Comparison of ENCODE assay signal across 19 cellular contexts in genomic region chr11:26231252-26231661, GRCh38.
DNase-seq lines count a peak whose midpoint lies in the region; ATAC-seq, FAIRE-seq and TF ChIP-seq lines count a peak whose summit lies in the region.
"Had no signal": no experiment of that assay in that cellular context is flagged by ENCODE, and none has a peak within 500 bp of the region (broad histone marks: within the 10 kb centered on the region; RNA-seq: fewer than 3 reads in every experiment).

No MANE protein-coding gene starts in this region.

- dilution Hi-C loops in mammary epithelial cell (cut with HindIII; ENCODE audit: low sequenced_read_pairs) (no loop called here), keratinocyte (cut with MboI; ENCODE audit: extremely low pct_ligation_motif_present, low sequenced_read_pairs) (no loop called here)

- no peak overlapping the region for H3K4me2 ChIP-seq in mammary epithelial cell (ENCODE audit: insufficient read depth, low read depth, low read length)
- peak overlapping the region; percentile 35 for H3K4me2 ChIP-seq in keratinocyte (ENCODE audit: control insufficient read depth, extremely low read depth, insufficient read depth, low read depth, low read length)

- TF ChIP-seq CTCF in AG09309 (IDR thresholded peaks at IDR 0.05; ENCODE audit: control insufficient read depth, insufficient read depth, low read depth, low read length, missing control alignments) (no peak), mammary epithelial cell (conservative IDR thresholded peaks at IDR 0.05 in 1 of 2, IDR thresholded peaks at IDR 0.05 in 1 of 2; ENCODE audit: extremely low read depth in 1 of 2, insufficient read depth in 1 of 2, low read depth in 1 of 2, low read length in 2 of 2) (no peak), keratinocyte (optimal IDR thresholded peaks at IDR 0.05 in 1 of 3, IDR thresholded peaks at IDR 0.05 in 1 of 3, conservative IDR thresholded peaks at IDR 0.05 in 1 of 3; ENCODE audit: extremely low read depth in 1 of 3, insufficient read depth in 2 of 3, low read length in 3 of 3) (no peak), BE2C (IDR thresholded peaks at IDR 0.05; ENCODE audit: low read depth, low read length) (no peak)

- in situ Hi-C loops in mammary epithelial cell (cut with MboI; ENCODE audit: low sequenced_read_pairs in 2 of 2), result no loop called here

- no peak for ATAC-seq in natural killer cell treated with Interleukin-12 subunit alpha and Interleukin-12 subunit beta and Interleukin-15 and Interleukin-18, amount 100 ng/mL, for 72 hours
- ATAC-seq: upper lobe of right lung had no signal

- peak; percentile 51 for DNase-seq in AG09309 (ENCODE audit: low read depth)
- peak; percentile 48 for DNase-seq in HS-27A (ENCODE audit: low read depth)
- peak; percentile 94 for DNase-seq in mammary epithelial cell
- peak; percentile 69 for DNase-seq in keratinocyte (ENCODE audit: low read depth, low spot score)
- DNase-seq in BE2C, result no peak
- no peak for DNase-seq in DMS114 treated with DMSO at 0.1 percent for 48 hours (lab: John Stamatoyannopoulos, UW; ENCODE audit: unreplicated experiment)
- DNase-seq in SIG-M5 (lab: John Stamatoyannopoulos, UW), result no peak
- DNase-seq in natural killer cell treated with Interleukin-12 subunit alpha and Interleukin-12 subunit beta and Interleukin-15 and Interleukin-18, amount 100 ng/mL, for 72 hours (ENCODE audit: low spot score), result no peak
- DNase-seq: activated CD4-positive, alpha-beta T cell treated with anti-CD3 and anti-CD28 coated beads, Interleukin-2, amount 10 ng/mL, durations not matched to agents 24 days and 14 days; aorta; DMS79; NCI-H1048; OCI-M1; ovary; stimulated activated CD4-positive, alpha-beta T cell treated with anti-CD3 and anti-CD28 coated beads, Interleukin-1b, Interleukin-23, amount 100 ng/mL, for 48 hours; upper lobe of right lung had no signal

- no TSS peak for BruUV-seq in mammary epithelial cell (replicated peaks; lab: Mats Ljungman, UMichigan)

- no peaks in the 10 kb centered on the region for H3K36me3 ChIP-seq in mammary epithelial cell (ENCODE audit: insufficient read depth, low read length)
- no peaks in the 10 kb centered on the region for H3K36me3 ChIP-seq in keratinocyte (ENCODE audit: control insufficient read depth in 2 of 2, extremely low read depth in 1 of 2, insufficient read depth in 2 of 2, low read length in 2 of 2)
- no peaks in the 10 kb centered on the region for H3K36me3 ChIP-seq in BE2C
- H3K36me3 ChIP-seq: ovary, upper lobe of right lung had no signal

- no peak overlapping the region for H2AFZ ChIP-seq in mammary epithelial cell (ENCODE audit: low read depth, low read length)
- no peak overlapping the region for H2AFZ ChIP-seq in keratinocyte (ENCODE audit: control insufficient read depth, low read length)

- H3K27ac ChIP-seq in mammary epithelial cell (ENCODE audit: insufficient read depth, low read depth, low read length) (peak overlapping the region; percentile 6), keratinocyte (ENCODE audit: control insufficient read depth, insufficient read depth, low read length) (peak overlapping the region; percentile 88)
- H3K27ac ChIP-seq: ovary, upper lobe of right lung had no signal

- peaks cover 5% of the 10 kb centered on the region for H3K9me3 Mint-ChIP-seq in natural killer cell treated with Interleukin-12 subunit alpha and Interleukin-12 subunit beta and Interleukin-15 and Interleukin-18, amount 100 ng/mL, for 72 hours
- H3K9me3 Mint-ChIP-seq: activated CD4-positive, alpha-beta T cell treated with anti-CD3 and anti-CD28 coated beads, Interleukin-2, amount 10 ng/mL, durations not matched to agents 24 days and 14 days; activated T-helper 1 cell treated with anti-CD3 and anti-CD28 coated beads, Interleukin-12 subunit alpha, Interleukin-12 subunit beta, Interleukin-2, Interleukin-4 antibody, amounts not matched to agents 30 ng/mL and 10 ng/mL and 1 ng/mL, durations not matched to agents 14 hours and 24 hours and 36 hours; T-helper 1 cell treated with Interleukin-12 subunit alpha and Interleukin-12 subunit beta and Interleukin-4 antibody, amounts not matched to agents 30 μg/mL and 1 μg/mL, for 36 hours had no signal

- H3K27me3 ChIP-seq in mammary epithelial cell (ENCODE audit: insufficient read depth, low read length) (no peaks in the 10 kb centered on the region), keratinocyte (ENCODE audit: control insufficient read depth, extremely low read depth, insufficient read depth, low read length) (no peaks in the 10 kb centered on the region), BE2C (no peaks in the 10 kb centered on the region)
- H3K27me3 ChIP-seq: ovary, upper lobe of right lung had no signal

- FAIRE-seq in keratinocyte (lab: Jason Lieb, UNC), result peak; percentile 96
- FAIRE-seq: H54 had no signal

- WGBS in mammary epithelial cell (ENCODE audit: low coverage, missing lambda C conversion rate), result 19% methylated on average over 2 of the region's 3 CpGs

- peaks cover 32% of the 10 kb centered on the region for H3K4me1 ChIP-seq in mammary epithelial cell (ENCODE audit: insufficient read depth, low read length)
- H3K4me1 ChIP-seq in keratinocyte (ENCODE audit: control insufficient read depth, extremely low read depth, insufficient read depth, low read length), result peaks cover 54% of the 10 kb centered on the region
- no peaks in the 10 kb centered on the region for H3K4me1 ChIP-seq in BE2C
- H3K4me1 ChIP-seq: upper lobe of right lung had no signal

- no peaks in the 10 kb centered on the region for H3K36me3 Mint-ChIP-seq in natural killer cell treated with Interleukin-12 subunit alpha and Interleukin-12 subunit beta and Interleukin-15 and Interleukin-18, amount 100 ng/mL, for 72 hours

- no peaks in the 10 kb centered on the region for H3K9me3 ChIP-seq in mammary epithelial cell (replicated peaks; ENCODE audit: insufficient read depth, low read length)
- no peaks in the 10 kb centered on the region for H3K9me3 ChIP-seq in keratinocyte (ENCODE audit: control insufficient read depth, low read depth, low read length)
- no peaks in the 10 kb centered on the region for H3K9me3 ChIP-seq in BE2C
- H3K9me3 ChIP-seq: ovary, upper lobe of right lung had no signal

- H4K20me1 ChIP-seq in mammary epithelial cell (ENCODE audit: insufficient read depth, low read length), result no peaks in the 10 kb centered on the region
- H4K20me1 ChIP-seq in keratinocyte (ENCODE audit: control insufficient read depth, extremely low read depth, insufficient read depth, low read length), result no peaks in the 10 kb centered on the region

- CTCF ChIA-PET in mammary epithelial cell (lab: Charles Lee; ENCODE audit: low non-redundant PET), result no interaction called here

- H3K4me3 ChIP-seq in AG09309 (ENCODE audit: control insufficient read depth, low read depth, low read length) (no peak overlapping the region), mammary epithelial cell (replicated peaks in 1 of 3; ENCODE audit: insufficient read depth in 1 of 3, low read depth in 2 of 3, low read length in 3 of 3) (no peak overlapping the region), keratinocyte (ENCODE audit: control insufficient read depth in 2 of 3, extremely low read depth in 1 of 3, insufficient read depth in 2 of 3, low read depth in 1 of 3, low read length in 3 of 3) (no peak overlapping the region), BE2C (ENCODE audit: low read depth, low read length) (no peak overlapping the region)
- H3K4me3 ChIP-seq: ovary, upper lobe of right lung had no signal

- H3K79me2 ChIP-seq in mammary epithelial cell (ENCODE audit: insufficient read depth, low read length), result no peaks in the 10 kb centered on the region
- H3K79me2 ChIP-seq in keratinocyte (ENCODE audit: control insufficient read depth, insufficient read depth, low read length), result no peaks in the 10 kb centered on the region

- H3K9ac ChIP-seq in mammary epithelial cell (ENCODE audit: insufficient read depth, low read length) (no peak overlapping the region), keratinocyte (ENCODE audit: control insufficient read depth, extremely low read depth, insufficient read depth, low read length) (peak overlapping the region; percentile 50)

- no peak overlapping the region for H3K4me3 Mint-ChIP-seq in natural killer cell treated with Interleukin-12 subunit alpha and Interleukin-12 subunit beta and Interleukin-15 and Interleukin-18, amount 100 ng/mL, for 72 hours
- H3K4me3 Mint-ChIP-seq: activated CD4-positive, alpha-beta T cell treated with anti-CD3 and anti-CD28 coated beads, Interleukin-2, amount 10 ng/mL, durations not matched to agents 24 days and 14 days; activated T-helper 1 cell treated with anti-CD3 and anti-CD28 coated beads, Interleukin-12 subunit alpha, Interleukin-12 subunit beta, Interleukin-2, Interleukin-4 antibody, amounts not matched to agents 30 ng/mL and 10 ng/mL and 1 ng/mL, durations not matched to agents 14 hours and 24 hours and 36 hours; T-helper 1 cell treated with Interleukin-12 subunit alpha and Interleukin-12 subunit beta and Interleukin-4 antibody, amounts not matched to agents 30 μg/mL and 1 μg/mL, for 36 hours had no signal

- H3K27ac Mint-ChIP-seq in natural killer cell treated with Interleukin-12 subunit alpha and Interleukin-12 subunit beta and Interleukin-15 and Interleukin-18, amount 100 ng/mL, for 72 hours, result no peak overlapping the region
- H3K27ac Mint-ChIP-seq: activated CD4-positive, alpha-beta T cell treated with anti-CD3 and anti-CD28 coated beads, Interleukin-2, amount 10 ng/mL, durations not matched to agents 24 days and 14 days; activated T-helper 1 cell treated with anti-CD3 and anti-CD28 coated beads, Interleukin-12 subunit alpha, Interleukin-12 subunit beta, Interleukin-2, Interleukin-4 antibody, amounts not matched to agents 30 ng/mL and 10 ng/mL and 1 ng/mL, durations not matched to agents 14 hours and 24 hours and 36 hours; T-helper 1 cell treated with Interleukin-12 subunit alpha and Interleukin-12 subunit beta and Interleukin-4 antibody, amounts not matched to agents 30 μg/mL and 1 μg/mL, for 36 hours had no signal

- no peaks in the 10 kb centered on the region for H3K4me1 Mint-ChIP-seq in natural killer cell treated with Interleukin-12 subunit alpha and Interleukin-12 subunit beta and Interleukin-15 and Interleukin-18, amount 100 ng/mL, for 72 hours (ENCODE audit: low read depth in 2 of 2)
- H3K4me1 Mint-ChIP-seq: activated CD4-positive, alpha-beta T cell treated with anti-CD3 and anti-CD28 coated beads, Interleukin-2, amount 10 ng/mL, durations not matched to agents 24 days and 14 days had no signal

- intact Hi-C loops in mammary epithelial cell (cut with micrococcal nuclease), result loop anchor here (1.0 kb wide), 1 partner anchor 249 kb away; no protein-coding TSS in a partner anchor

- H3K27me3 Mint-ChIP-seq in natural killer cell treated with Interleukin-12 subunit alpha and Interleukin-12 subunit beta and Interleukin-15 and Interleukin-18, amount 100 ng/mL, for 72 hours, result no peaks in the 10 kb centered on the region
- H3K27me3 Mint-ChIP-seq: activated CD4-positive, alpha-beta T cell treated with anti-CD3 and anti-CD28 coated beads, Interleukin-2, amount 10 ng/mL, durations not matched to agents 24 days and 14 days had no signal

- no peaks in the 10 kb centered on the region for H3K9me1 ChIP-seq in keratinocyte (ENCODE audit: control insufficient read depth, extremely low read depth, insufficient read depth, low read length)

Comparison
In these comparisons a context has a peak if more than half of its experiments do, and no peak if none do; other contexts are left out.
1. DNase-seq: peak in AG09309 (single experiment), HS-27A (single experiment), mammary epithelial cell (single experiment) and keratinocyte (single experiment); none in BE2C (single experiment), DMS114 treated with DMSO at 0.1 percent for 48 hours (single experiment), SIG-M5 (single experiment) and natural killer cell treated with Interleukin-12 subunit alpha and Interleukin-12 subunit beta and Interleukin-15 and Interleukin-18, amount 100 ng/mL, for 72 hours (single experiment).